1 cellular context compared by ENCODE assay signal in genomic region chrX:153726286-153727107, GRCh38.
TF ChIP-seq lines count a peak whose summit lies in the region.

No MANE protein-coding gene starts in this region.

TF ChIP-seq in HepG2, 621 proteins besides CTCF, POLR2A, EP300 and RAD21 (continued from another document):
- TF ChIP-seq TIGD3 (CRISPR knock-in tag; IDR thresholded peaks at IDR 0.05; ENCODE audit: borderline replicate concordance) (no peak), ZFAT (CRISPR knock-in tag; conservative IDR thresholded peaks at IDR 0.05) (no peak), CBX2 (IDR thresholded peaks at IDR 0.05; ENCODE audit: low read depth, low read length) (no peak), CBX2 (CRISPR knock-in tag; IDR thresholded peaks at IDR 0.05; ENCODE audit: low read depth) (no peak), ZNF720 (CRISPR knock-in tag; IDR thresholded peaks at IDR 0.05) (no peak), PHF20 (CRISPR knock-in tag; IDR thresholded peaks at IDR 0.05) (peak; percentile 18; the same call in 1 of the 2 replicates), MTA3 (CRISPR knock-in tag; IDR thresholded peaks at IDR 0.05) (no peak), KDM3A (CRISPR knock-in tag; IDR thresholded peaks at IDR 0.05; ENCODE audit: low read depth) (no peak), ZKSCAN5 (CRISPR knock-in tag; IDR thresholded peaks at IDR 0.05) (no peak), SIN3A (IDR thresholded peaks at IDR 0.05; ENCODE audit: borderline replicate concordance, low read depth, low read length) (no peak), RAD51 (IDR thresholded peaks at IDR 0.05; ENCODE audit: borderline replicate concordance) (no peak), NFYB (CRISPR knock-in tag; IDR thresholded peaks at IDR 0.05) (no peak), HIVEP1 (CRISPR knock-in tag; IDR thresholded peaks at IDR 0.05) (peak; percentile 24; the same call in 1 of the 2 replicates), ZSCAN22 (CRISPR knock-in tag; IDR thresholded peaks at IDR 0.05) (no peak), ZGPAT (CRISPR knock-in tag; IDR thresholded peaks at IDR 0.05) (peak; percentile 34; the same call in 1 of the 2 replicates), NKX3-1 (CRISPR knock-in tag; IDR thresholded peaks at IDR 0.05) (peak; percentile 29; the same call in 1 of the 2 replicates), ZNF205 (CRISPR knock-in tag; IDR thresholded peaks at IDR 0.05) (no peak), CEBPG (CRISPR knock-in tag; IDR thresholded peaks at IDR 0.05) (no peak), MEIS1 (CRISPR knock-in tag; IDR thresholded peaks at IDR 0.05; ENCODE audit: borderline replicate concordance) (no peak), ZNF746 (CRISPR knock-in tag; IDR thresholded peaks at IDR 0.05) (0 out of 2 replicates have a peak, but pooled peaks have one; percentile 66), ZNF17 (CRISPR knock-in tag; IDR thresholded peaks at IDR 0.05) (no peak), NFKBIZ (CRISPR knock-in tag; IDR thresholded peaks at IDR 0.05) (no peak), SNAI1 (CRISPR knock-in tag; IDR thresholded peaks at IDR 0.05; ENCODE audit: borderline replicate concordance) (no peak), ZNF761 (CRISPR knock-in tag; conservative IDR thresholded peaks at IDR 0.05) (no peak), ZSCAN5A (CRISPR knock-in tag; IDR thresholded peaks at IDR 0.05; ENCODE audit: borderline replicate concordance) (peak; percentile 56; the same call in 1 of the 2 replicates), RFX1 (IDR thresholded peaks at IDR 0.05) (no peak), ZNF615 (CRISPR knock-in tag; IDR thresholded peaks at IDR 0.05; ENCODE audit: borderline replicate concordance) (no peak), MLX (CRISPR knock-in tag; IDR thresholded peaks at IDR 0.05) (no peak), ZHX1 (CRISPR knock-in tag; IDR thresholded peaks at IDR 0.05; ENCODE audit: low read depth) (no peak), SMC3 (IDR thresholded peaks at IDR 0.05; ENCODE audit: low read length) (no peak), ARID4A (CRISPR knock-in tag; IDR thresholded peaks at IDR 0.05; ENCODE audit: borderline replicate concordance) (peak; percentile 86), TGIF2 (CRISPR knock-in tag; IDR thresholded peaks at IDR 0.05) (peak; percentile 35; the same call in 1 of the 2 replicates), YEATS4 (CRISPR knock-in tag; IDR thresholded peaks at IDR 0.05; ENCODE audit: borderline replicate concordance) (peak; percentile 17; the same call in 1 of the 2 replicates), POGK (CRISPR knock-in tag; conservative IDR thresholded peaks at IDR 0.05) (no peak; the same call in 1 of the 2 replicates), ELF3 (CRISPR knock-in tag; IDR thresholded peaks at IDR 0.05) (peak; percentile 71), PAWR (CRISPR knock-in tag; IDR thresholded peaks at IDR 0.05; ENCODE audit: borderline replicate concordance) (no peak), TERF1 (CRISPR knock-in tag; IDR thresholded peaks at IDR 0.05) (no peak), ZNF510 (CRISPR knock-in tag; IDR thresholded peaks at IDR 0.05; ENCODE audit: low read depth) (no peak), HINFP (CRISPR knock-in tag; IDR thresholded peaks at IDR 0.05; ENCODE audit: low read depth) (no peak), MEIS2 (CRISPR knock-in tag; IDR thresholded peaks at IDR 0.05) (no peak), GTF3A (CRISPR knock-in tag; conservative IDR thresholded peaks at IDR 0.05) (no peak), MTF2 (CRISPR knock-in tag; IDR thresholded peaks at IDR 0.05; ENCODE audit: borderline replicate concordance) (0 out of 2 replicates have a peak, but pooled peaks have one; percentile 29)
